ENCODE assay signal across 31 cellular contexts in genomic region chr10:130010653-130011052, GRCh38. TPM values are rescaled to one million over a fixed set of nuclear protein-coding genes. Genes with fewer than 3 reads are reported as not detected.
"Had no signal": no experiment of that assay in that cellular context is flagged by ENCODE, and none has a peak within 500 bp of the region (broad histone marks: within the 10 kb centered on the region; RNA-seq: fewer than 3 reads in every experiment).

No MANE protein-coding gene starts in this region.

- H3K27ac ChIP-seq: adrenal gland, ascending aorta, breast epithelium, cardiac muscle cell, colonic mucosa, epithelial cell of prostate had no signal

- H3K4me3 ChIP-seq: adrenal gland, ascending aorta, breast epithelium, cardiac muscle cell, colonic mucosa had no signal

- H3K27me3 ChIP-seq: ascending aorta, colonic mucosa had no signal

- H3K9me3 ChIP-seq: adrenal gland, ascending aorta, breast epithelium, colonic mucosa had no signal

- H3K27ac Mint-ChIP-seq: activated CD8-positive, alpha-beta memory T cell treated with anti-CD3 and anti-CD28 coated beads, Interleukin-2, amount 10 ng/mL, durations not matched to agents 7 days and 5 days; activated CD8-positive, alpha-beta T cell treated with anti-CD3 and anti-CD28 coated beads, Interleukin-2, amount 10 ng/mL, durations not matched to agents 7 days and 5 days; activated naive CD4-positive, alpha-beta T cell treated with anti-CD3 and anti-CD28 coated beads for 36 hours; activated naive CD4-positive, alpha-beta T cell treated with anti-CD3 and anti-CD28 coated beads, Interleukin-2, amount 50 U/mL, for 24 hours; activated naive CD8-positive, alpha-beta T cell treated with anti-CD3 and anti-CD28 coated beads for 36 hours; activated naive CD8-positive, alpha-beta T cell treated with anti-CD3 and anti-CD28 coated beads, Interleukin-2, amount 50 U/mL, for 24 hours; activated T-helper 1 cell treated with anti-CD3 and anti-CD28 coated beads, Interleukin-12 subunit alpha, Interleukin-12 subunit beta, Interleukin-2, Interleukin-4 antibody, amounts not matched to agents 30 ng/mL and 10 ng/mL and 1 ng/mL, durations not matched to agents 14 hours and 24 hours and 36 hours; activated T-helper 2 cell treated with anti-CD3 and anti-CD28 coated beads, Interferon-gamma antibody, Interleukin-2, Interleukin-4, amounts not matched to agents 10 μg/mL and 5 μg/mL and 100 μg/mL, durations not matched to agents 14 hours and 24 hours and 36 hours; brain had no signal

- H3K4me1 Mint-ChIP-seq: activated CD8-positive, alpha-beta memory T cell treated with anti-CD3 and anti-CD28 coated beads, Interleukin-2, amount 10 ng/mL, durations not matched to agents 7 days and 5 days; activated naive CD4-positive, alpha-beta T cell treated with anti-CD3 and anti-CD28 coated beads, Interleukin-2, amount 50 U/mL, for 24 hours; activated naive CD8-positive, alpha-beta T cell treated with anti-CD3 and anti-CD28 coated beads for 36 hours; activated naive CD8-positive, alpha-beta T cell treated with anti-CD3 and anti-CD28 coated beads, Interleukin-2, amount 50 U/mL, for 24 hours had no signal

- DNase-seq: activated CD4-positive, alpha-beta T cell treated with anti-CD3 and anti-CD28 coated beads for 4 hours; activated CD4-positive, alpha-beta T cell treated with anti-CD3 and anti-CD28 coated beads, Interleukin-2, amount 50 U/mL, for 1 hour; activated CD4-positive, alpha-beta T cell treated with anti-CD3 and anti-CD28 coated beads, Interleukin-2, amount 50 U/mL, for 48 hours; activated CD4-positive, CD25-positive, alpha-beta regulatory T cell; activated CD4-positive, CD25-positive, alpha-beta regulatory T cell treated with anti-CD3 and anti-CD28 coated beads, Interleukin-2, amount 50 U/mL, for 72 hours; activated CD8-positive, alpha-beta memory T cell treated with anti-CD3 and anti-CD28 coated beads, Interleukin-2, amount 10 ng/mL, durations not matched to agents 7 days and 5 days; activated CD8-positive, alpha-beta memory T cell treated with anti-CD3 and anti-CD28 coated beads, Interleukin-2, amount 50 U/mL, for 4 hours; activated CD8-positive, alpha-beta T cell treated with anti-CD3 and anti-CD28 coated beads, Interleukin-2, amount 10 ng/mL, durations not matched to agents 7 days and 5 days; activated effector memory CD4-positive, alpha-beta T cell treated with anti-CD3 and anti-CD28 coated beads, Interleukin-2, amount 50 U/mL, for 16 hours; activated naive CD4-positive, alpha-beta T cell treated with anti-CD3 and anti-CD28 coated beads for 36 hours; activated naive CD8-positive, alpha-beta T cell treated with anti-CD3 and anti-CD28 coated beads for 36 hours; activated naive CD8-positive, alpha-beta T cell treated with anti-CD3 and anti-CD28 coated beads, Interleukin-2, amount 50 U/mL, for 24 hours; activated T-cell treated with anti-CD3 and anti-CD28 coated beads, Interleukin-2, amount 50 U/mL, for 1 hour; activated T-cell treated with anti-CD3 and anti-CD28 coated beads, Interleukin-2, amount 50 U/mL, for 48 hours; adrenal gland; central memory CD4-positive, alpha-beta T cell; cerebellar nuclear complex; colonic mucosa; effector CD8-positive, alpha-beta T cell; foreskin fibroblast; T-helper 2 cell had no signal

- H3K4me3 Mint-ChIP-seq: activated CD8-positive, alpha-beta memory T cell treated with anti-CD3 and anti-CD28 coated beads, Interleukin-2, amount 10 ng/mL, durations not matched to agents 7 days and 5 days; activated CD8-positive, alpha-beta T cell treated with anti-CD3 and anti-CD28 coated beads, Interleukin-2, amount 10 ng/mL, durations not matched to agents 7 days and 5 days; activated naive CD4-positive, alpha-beta T cell treated with anti-CD3 and anti-CD28 coated beads for 36 hours; activated naive CD4-positive, alpha-beta T cell treated with anti-CD3 and anti-CD28 coated beads, Interleukin-2, amount 50 U/mL, for 24 hours; activated naive CD8-positive, alpha-beta T cell treated with anti-CD3 and anti-CD28 coated beads for 36 hours; activated naive CD8-positive, alpha-beta T cell treated with anti-CD3 and anti-CD28 coated beads, Interleukin-2, amount 50 U/mL, for 24 hours; activated T-helper 1 cell treated with anti-CD3 and anti-CD28 coated beads, Interleukin-12 subunit alpha, Interleukin-12 subunit beta, Interleukin-2, Interleukin-4 antibody, amounts not matched to agents 30 ng/mL and 10 ng/mL and 1 ng/mL, durations not matched to agents 14 hours and 24 hours and 36 hours; brain had no signal

- H3K36me3 ChIP-seq: adrenal gland, ascending aorta, breast epithelium, cardiac muscle cell, colonic mucosa had no signal

- ATAC-seq: activated CD8-positive, alpha-beta memory T cell treated with anti-CD3 and anti-CD28 coated beads, Interleukin-2, amount 10 ng/mL, durations not matched to agents 7 days and 5 days; activated CD8-positive, alpha-beta T cell treated with anti-CD3 and anti-CD28 coated beads, Interleukin-2, amount 10 ng/mL, durations not matched to agents 7 days and 5 days; activated naive CD8-positive, alpha-beta T cell treated with anti-CD3 and anti-CD28 coated beads, Interleukin-2, amount 50 U/mL, for 24 hours had no signal

- H3K36me3 Mint-ChIP-seq: activated CD8-positive, alpha-beta memory T cell treated with anti-CD3 and anti-CD28 coated beads, Interleukin-2, amount 10 ng/mL, durations not matched to agents 7 days and 5 days; activated naive CD4-positive, alpha-beta T cell treated with anti-CD3 and anti-CD28 coated beads, Interleukin-2, amount 50 U/mL, for 24 hours; activated naive CD8-positive, alpha-beta T cell treated with anti-CD3 and anti-CD28 coated beads for 36 hours; brain had no signal

- H3K9me3 Mint-ChIP-seq: activated naive CD4-positive, alpha-beta T cell treated with anti-CD3 and anti-CD28 coated beads for 36 hours; activated naive CD4-positive, alpha-beta T cell treated with anti-CD3 and anti-CD28 coated beads, Interleukin-2, amount 50 U/mL, for 24 hours; activated naive CD8-positive, alpha-beta T cell treated with anti-CD3 and anti-CD28 coated beads for 36 hours; activated naive CD8-positive, alpha-beta T cell treated with anti-CD3 and anti-CD28 coated beads, Interleukin-2, amount 50 U/mL, for 24 hours; activated T-helper 2 cell treated with anti-CD3 and anti-CD28 coated beads, Interferon-gamma antibody, Interleukin-2, Interleukin-4, amounts not matched to agents 10 μg/mL and 5 μg/mL and 100 μg/mL, durations not matched to agents 14 hours and 24 hours and 36 hours had no signal

- H3K4me1 ChIP-seq: adrenal gland, ascending aorta, breast epithelium, colonic mucosa had no signal

RNA-seq across cellular contexts. Expression of gene EBF3, which starts 46.6 kb away (rescaled TPM):
- total RNA-seq: activated CD8-positive, alpha-beta memory T cell treated with anti-CD3 and anti-CD28 coated beads for 36 hours; activated CD8-positive, alpha-beta memory T cell treated with anti-CD3 and anti-CD28 coated beads, Interleukin-2, amount 10 ng/mL, durations not matched to agents 7 days and 5 days; activated CD8-positive, alpha-beta T cell treated with anti-CD3 and anti-CD28 coated beads, Interleukin-2, amount 10 ng/mL, durations not matched to agents 7 days and 5 days; activated naive CD4-positive, alpha-beta T cell treated with anti-CD3 and anti-CD28 coated beads for 36 hours; activated naive CD8-positive, alpha-beta T cell treated with anti-CD3 and anti-CD28 coated beads for 36 hours; activated T-helper 1 cell treated with anti-CD3 and anti-CD28 coated beads, Interleukin-12 subunit alpha, Interleukin-12 subunit beta, Interleukin-2, Interleukin-4 antibody, amounts not matched to agents 30 ng/mL and 10 ng/mL and 1 ng/mL, durations not matched to agents 14 hours and 24 hours and 36 hours; activated T-helper 2 cell treated with anti-CD3 and anti-CD28 coated beads, Interferon-gamma antibody, Interleukin-2, Interleukin-4, amounts not matched to agents 10 μg/mL and 5 μg/mL and 100 μg/mL, durations not matched to agents 14 hours and 24 hours and 36 hours; T-helper 1 cell treated with Interleukin-12 subunit alpha and Interleukin-12 subunit beta and Interleukin-4 antibody, amounts not matched to agents 30 ng/mL and 1 ng/mL, for 36 hours had no signal
